6 cellular contexts compared by ENCODE assay signal in the genomic region with DNA sequence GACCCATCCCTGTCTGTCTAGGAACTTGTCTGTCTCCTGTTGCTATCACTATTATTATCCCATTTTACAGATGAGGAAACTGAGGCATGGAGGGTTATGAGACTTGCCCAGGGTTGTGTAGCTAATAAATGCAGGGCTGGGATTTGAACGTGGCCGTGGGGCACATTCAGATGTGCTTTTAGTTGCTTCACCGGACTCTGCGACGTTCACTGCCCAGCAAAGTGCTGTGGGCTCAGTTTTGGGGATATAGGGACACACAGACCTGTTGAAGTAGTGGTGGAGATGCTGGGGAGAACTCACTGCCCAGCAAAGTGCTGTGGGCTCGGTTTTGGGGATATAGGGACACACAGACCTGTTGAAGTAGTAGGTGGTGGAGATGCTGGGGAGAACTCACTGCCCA.
DNase-seq lines count a peak whose midpoint lies in the region; ATAC-seq, FAIRE-seq and TF ChIP-seq lines count a peak whose summit lies in the region.
"Not testable (repeated sequence)": the region's sequence is repeated elsewhere in the genome, so short reads cannot be mapped to it uniquely, and the experiment has no call there.

No MANE protein-coding gene starts in this region.

- not testable (repeated sequence) for H4K20me1 ChIP-seq in K562 (replicated peaks; ENCODE audit: control insufficient read depth, insufficient read depth, low read length); osteoblast (ENCODE audit: insufficient read depth, low read length)

- in situ Hi-C loops in K562 (cut with MboI) = not testable (repeated sequence)

- not testable (repeated sequence) for H3K9me1 ChIP-seq in K562 (ENCODE audit: control insufficient read depth, insufficient read depth, low read length)

- not testable (repeated sequence) for H3K4me3 ChIP-seq in K562; osteoblast (ENCODE audit: insufficient read depth, low read length); spleen

- CTCF ChIA-PET in K562 (lab: Yijun Ruan, JAX; ENCODE audit: low intra/inter-chr PET ratio) = interaction anchor here (0.6 kb wide), 1 partner anchor 1339 kb away, joined by 7 read pairs; no protein-coding TSS in a partner anchor

- H3K36me3 ChIP-seq in K562 (ENCODE audit: control insufficient read depth, insufficient read depth, low read length); osteoblast (ENCODE audit: insufficient read depth, low read length): not testable (repeated sequence)
- H3K36me3 ChIP-seq in spleen = peaks cover 0 to 86% (median 15%) of the 10 kb centered on the region in 6 donors

- POLR2A ChIA-PET in K562 (lab: Yijun Ruan, JAX) = not testable (repeated sequence)

- intact Hi-C loops in K562 (cut with micrococcal nuclease); Right ventricle myocardium superior (cut with DNase I); spleen (cut with DNase I; ENCODE audit: low total_unique reads): not testable (repeated sequence)

- H3K9ac ChIP-seq in K562 (ENCODE audit: insufficient read depth in 1 of 2, low read depth in 2 of 2, low read length in 2 of 2) = not testable (repeated sequence)

- not testable (repeated sequence) for BruUV-seq in K562 (replicated peaks; lab: Mats Ljungman, UMichigan)

- not testable (repeated sequence) for TF ChIP-seq POLR2A in K562 (conservative IDR thresholded peaks at IDR 0.05); spleen (IDR thresholded peaks at IDR 0.05)

- FAIRE-seq in K562 (lab: Jason Lieb, UNC) = not testable (repeated sequence)

- H3K27me3 ChIP-seq in K562 (ENCODE audit: control insufficient read depth in 2 of 2, insufficient read depth in 2 of 2, low read length in 2 of 2); osteoblast (ENCODE audit: insufficient read depth, low read length); spleen (replicated peaks in 1 of 7): not testable (repeated sequence)

- not testable (repeated sequence) for H3K4me1 ChIP-seq in K562 (replicated peaks in 1 of 2; ENCODE audit: control insufficient read depth in 2 of 2, insufficient read depth in 2 of 2, low read length in 2 of 2); osteoblast (ENCODE audit: insufficient read depth, low read length)
- H3K4me1 ChIP-seq in spleen = peaks cover 0 to 25% (median 10%) of the 10 kb centered on the region in 6 donors

- H3K4me2 ChIP-seq in K562 (ENCODE audit: insufficient read depth, low read length); osteoblast (ENCODE audit: insufficient read depth, low read length): not testable (repeated sequence)

- ATAC-seq in K562; Right ventricle myocardium superior (ENCODE audit: poor library complexity); left lobe of liver: not testable (repeated sequence)

- not testable (repeated sequence) for H3K79me2 ChIP-seq in K562 (ENCODE audit: control insufficient read depth, insufficient read depth, low read length); osteoblast (ENCODE audit: insufficient read depth, low read length)

- H3K9me3 ChIP-seq in K562 (replicated peaks; ENCODE audit: control insufficient read depth, insufficient read depth, low read depth, low read length); osteoblast (ENCODE audit: low read depth, low read length); spleen: not testable (repeated sequence)

- TF ChIP-seq RAD21 in K562 (CRISPR knock-in tag; conservative IDR thresholded peaks at IDR 0.05 in 1 of 2, IDR thresholded peaks at IDR 0.05 in 1 of 2) = not testable (repeated sequence)

- 69% methylated on average over 5 of the region's 6 CpGs for WGBS in K562 (ENCODE audit: insufficient coverage, low coverage, missing lambda C conversion rate)
- WGBS in spleen, 5 donors = 93 to 99% (median 96%) methylated on average over 6 of the region's 6 CpGs

- DNase-seq in activated CD4-positive, CD25-positive, alpha-beta regulatory T cell treated with anti-CD3 and anti-CD28 coated beads, Interleukin-2, amount 50 U/mL, for 72 hours = peak; percentile 11
- DNase-seq in K562 (ENCODE audit: extremely low read depth in 1 of 4, low spot score in 3 of 4) = not testable (repeated sequence)
- DNase-seq in Right ventricle myocardium superior (peak; percentile 21), left lobe of liver (ENCODE audit: low spot score) (peak; percentile 26), osteoblast (ENCODE audit: insufficient read length, low spot score, missing footprints) (peak; percentile 47), spleen (peak; percentile 30)

- H3K27ac ChIP-seq in K562 (ENCODE audit: extremely low read depth, low read depth, low read length); osteoblast (ENCODE audit: low read depth, low read length); spleen: not testable (repeated sequence)

- not testable (repeated sequence) for H2AFZ ChIP-seq in K562 (ENCODE audit: low read depth, low read length); osteoblast (ENCODE audit: low read length)

- not testable (repeated sequence) for TF ChIP-seq EP300 in K562 (IDR thresholded peaks at IDR 0.05; ENCODE audit: low read length)

- not testable (repeated sequence) for TF ChIP-seq CTCF in K562 (IDR thresholded peaks at IDR 0.05 in 2 of 3, conservative IDR thresholded peaks at IDR 0.05 in 1 of 3; ENCODE audit: insufficient read depth in 2 of 3, low read depth in 1 of 3, low read length in 3 of 3); osteoblast (IDR thresholded peaks at IDR 0.05; ENCODE audit: extremely low read depth, low read depth, low read length); spleen (IDR thresholded peaks at IDR 0.05 in 8 of 11, conservative IDR thresholded peaks at IDR 0.05 in 3 of 11)

TF ChIP-seq in K562, 482 proteins besides CTCF, POLR2A, EP300 and RAD21:
- peak; percentile 22; the same call in 1 of the 2 replicates for TF ChIP-seq BCOR (IDR thresholded peaks at IDR 0.05)
